Comparison of ENCODE assay signal across 17 cellular contexts in the genomic region with DNA sequence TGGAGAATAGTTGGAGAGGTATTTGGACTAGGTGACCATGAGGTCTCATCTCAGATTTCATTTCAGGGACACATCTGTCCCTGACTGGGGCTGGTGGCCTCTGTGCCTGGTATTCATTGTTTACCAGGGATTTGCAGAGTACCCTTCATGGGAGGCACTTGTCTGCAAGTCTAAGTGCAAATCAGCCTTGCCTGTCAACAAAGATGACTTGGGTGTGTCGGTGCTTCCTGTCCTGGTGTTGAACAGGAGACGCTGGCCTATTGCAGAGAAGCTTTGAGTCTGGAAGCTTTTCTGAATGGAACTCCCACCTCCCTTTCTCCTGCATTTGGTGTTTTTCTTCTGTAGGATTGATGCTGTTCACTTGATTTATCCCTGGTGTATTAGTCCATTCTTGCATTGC.
A peak's percentile ranks its signal among the peaks of the same experiment; 100 is the strongest.
DNase-seq lines count a peak whose midpoint lies in the region; ATAC-seq, FAIRE-seq and TF ChIP-seq lines count a peak whose summit lies in the region.
"Had no signal": no experiment of that assay in that cellular context is flagged by ENCODE, and none has a peak within 500 bp of the region (broad histone marks: within the 10 kb centered on the region; RNA-seq: fewer than 3 reads in every experiment).

No MANE protein-coding gene starts in this region.

- POLR2A ChIA-PET in MCF 10A (lab: Yijun Ruan, JAX): no interaction called here

- CTCF ChIA-PET in MCF 10A (lab: Yijun Ruan, JAX): no interaction called here

- peak; percentile 62 for DNase-seq in activated CD4-positive, alpha-beta T cell treated with anti-CD3 and anti-CD28 coated beads, Interleukin-2, amount 10 ng/mL, durations not matched to agents 24 days and 14 days
- no peak for DNase-seq in activated CD4-positive, alpha-beta T cell treated with anti-CD3 and anti-CD28 coated beads, Interleukin-2, amount 50 U/mL, for 1 hour
- no peak for DNase-seq in GM12892 (ENCODE audit: insufficient read length)
- no peak for DNase-seq in natural killer cell
- no peak for DNase-seq in MCF 10A (ENCODE audit: unreplicated experiment)
- DNase-seq in SKM-1 treated with dmso at 0.1 percent for 144 hours (lab: John Stamatoyannopoulos, UW; ENCODE audit: unreplicated experiment): no peak
- DNase-seq in DMS53 treated with DMSO at 0.1 percent for 48 hours (lab: John Stamatoyannopoulos, UW; ENCODE audit: unreplicated experiment): no peak
- DNase-seq: activated CD4-positive, CD25-positive, alpha-beta regulatory T cell treated with anti-CD3 and anti-CD28 coated beads, Interleukin-2, amount 50 U/mL, for 72 hours; body of pancreas; EL; IMR-90; NCI-H1092 treated with DMSO at 0.1 percent for 48 hours; NK-92 treated with Interleukin-12 subunit alpha and Interleukin-12 subunit beta, amount 100 ng/mL, for 24 hours; stimulated activated CD4-positive, alpha-beta T cell treated with anti-CD3 and anti-CD28 coated beads, Interleukin-15, amount 100 ng/mL, for 24 hours had no signal

- peak overlapping the region; percentile 60 for H3K27ac Mint-ChIP-seq in activated CD4-positive, alpha-beta T cell treated with anti-CD3 and anti-CD28 coated beads, Interleukin-2, amount 10 ng/mL, durations not matched to agents 24 days and 14 days
- H3K27ac Mint-ChIP-seq in activated T-helper 17 cell treated with anti-CD3 and anti-CD28 coated beads, Interleukin-2, amount 50 U/mL, for 72 hours: peak overlapping the region; percentile 74
- H3K27ac Mint-ChIP-seq in natural killer cell (peak overlapping the region; percentile 64 to 79), MCF 10A (ENCODE audit: low read depth, unreplicated experiment) (no peak overlapping the region)

- TF ChIP-seq POLR2A in GM12892 (IDR thresholded peaks at IDR 0.05; ENCODE audit: low read depth, low read length): no peak

- intact Hi-C loops in activated CD4-positive, alpha-beta T cell treated with anti-CD3 and anti-CD28 coated beads, Interleukin-2, amount 10 ng/mL, durations not matched to agents 24 days and 14 days (cut with micrococcal nuclease): no loop called here
- intact Hi-C loops in natural killer cell (cut with micrococcal nuclease): no loop called here
- intact Hi-C loops in MCF 10A (cut with micrococcal nuclease): no loop called here

- peaks cover 48% of the 10 kb centered on the region for H3K36me3 Mint-ChIP-seq in activated CD4-positive, alpha-beta T cell treated with anti-CD3 and anti-CD28 coated beads, Interleukin-2, amount 10 ng/mL, durations not matched to agents 24 days and 14 days (ENCODE audit: low read depth)
- H3K36me3 Mint-ChIP-seq in activated T-helper 17 cell treated with anti-CD3 and anti-CD28 coated beads, Interleukin-2, amount 50 U/mL, for 72 hours (ENCODE audit: low read depth): peaks cover 76% of the 10 kb centered on the region
- H3K36me3 Mint-ChIP-seq in natural killer cell: peaks cover 7% of the 10 kb centered on the region
- peaks cover 64% of the 10 kb centered on the region for H3K36me3 Mint-ChIP-seq in MCF 10A (ENCODE audit: insufficient read depth, unreplicated experiment)

- no peaks in the 10 kb centered on the region for H3K9me3 Mint-ChIP-seq in activated CD4-positive, alpha-beta T cell treated with anti-CD3 and anti-CD28 coated beads, Interleukin-2, amount 10 ng/mL, durations not matched to agents 24 days and 14 days
- no peaks in the 10 kb centered on the region for H3K9me3 Mint-ChIP-seq in activated T-helper 17 cell treated with anti-CD3 and anti-CD28 coated beads, Interleukin-2, amount 50 U/mL, for 72 hours
- no peaks in the 10 kb centered on the region for H3K9me3 Mint-ChIP-seq in natural killer cell
- no peaks in the 10 kb centered on the region for H3K9me3 Mint-ChIP-seq in MCF 10A (ENCODE audit: unreplicated experiment)
- H3K9me3 Mint-ChIP-seq: neural progenitor cell had no signal

- no peak overlapping the region for H3K4me3 Mint-ChIP-seq in activated CD4-positive, alpha-beta T cell treated with anti-CD3 and anti-CD28 coated beads, Interleukin-2, amount 10 ng/mL, durations not matched to agents 24 days and 14 days
- no peak overlapping the region for H3K4me3 Mint-ChIP-seq in activated T-helper 17 cell treated with anti-CD3 and anti-CD28 coated beads, Interleukin-2, amount 50 U/mL, for 72 hours
- H3K4me3 Mint-ChIP-seq in natural killer cell (no peak overlapping the region), MCF 10A (ENCODE audit: unreplicated experiment) (no peak overlapping the region)
- H3K4me3 Mint-ChIP-seq: neural progenitor cell had no signal

- H3K27me3 Mint-ChIP-seq in activated CD4-positive, alpha-beta T cell treated with anti-CD3 and anti-CD28 coated beads, Interleukin-2, amount 10 ng/mL, durations not matched to agents 24 days and 14 days: no peaks in the 10 kb centered on the region
- H3K27me3 Mint-ChIP-seq in activated T-helper 17 cell treated with anti-CD3 and anti-CD28 coated beads, Interleukin-2, amount 50 U/mL, for 72 hours: no peaks in the 10 kb centered on the region
- H3K27me3 Mint-ChIP-seq in natural killer cell (ENCODE audit: low read depth in 2 of 2) (no peaks in the 10 kb centered on the region), MCF 10A (ENCODE audit: insufficient read depth, unreplicated experiment) (no peaks in the 10 kb centered on the region)

- peak; percentile 9 for FAIRE-seq in GM12892 (lab: Jason Lieb, UNC)
- FAIRE-seq: A549 had no signal

- no peak for ATAC-seq in activated T-helper 17 cell treated with anti-CD3 and anti-CD28 coated beads, Interleukin-2, amount 50 U/mL, for 72 hours (replicated peaks)
- no peak for ATAC-seq in natural killer cell
- ATAC-seq: A549, body of pancreas had no signal

- H3K4me1 Mint-ChIP-seq in activated CD4-positive, alpha-beta T cell treated with anti-CD3 and anti-CD28 coated beads, Interleukin-2, amount 10 ng/mL, durations not matched to agents 24 days and 14 days: peaks cover 21% of the 10 kb centered on the region
- peaks cover 16% of the 10 kb centered on the region for H3K4me1 Mint-ChIP-seq in activated T-helper 17 cell treated with anti-CD3 and anti-CD28 coated beads, Interleukin-2, amount 50 U/mL, for 72 hours
- peaks cover 18 to 19% of the 10 kb centered on the region in 2 donors for H3K4me1 Mint-ChIP-seq in natural killer cell
- peaks cover 5% of the 10 kb centered on the region for H3K4me1 Mint-ChIP-seq in MCF 10A (ENCODE audit: insufficient read depth, unreplicated experiment)

- BruUV-seq in MCF 10A (replicated peaks; lab: Mats Ljungman, UMichigan): no TSS peak

- TF ChIP-seq CTCF in natural killer cell (IDR thresholded peaks at IDR 0.05) (no peak), MCF 10A (IDR thresholded peaks at IDR 0.05; ENCODE audit: unreplicated experiment) (no peak)
